ENCODE assay signal across 14 cellular contexts in the genomic region with DNA sequence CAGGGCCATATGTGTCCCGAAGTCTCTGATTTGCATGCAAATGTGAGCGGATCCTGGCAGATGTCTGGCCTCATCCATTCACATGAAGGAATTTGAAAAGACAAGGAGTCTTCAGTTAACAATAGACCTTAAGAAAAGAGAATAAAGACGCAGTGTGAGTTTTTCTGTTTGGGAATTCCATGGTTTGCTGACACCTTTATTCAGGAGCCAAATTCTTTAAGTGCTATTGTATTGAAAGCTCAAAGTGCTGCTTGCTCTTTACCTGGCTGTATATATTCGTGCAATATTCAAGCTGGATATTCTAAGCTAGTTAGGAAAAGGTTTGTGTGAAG. TPM values are rescaled to one million over a fixed set of nuclear protein-coding genes. Genes with fewer than 3 reads are reported as not detected.
DNase-seq lines count a peak whose midpoint lies in the region; ATAC-seq and TF ChIP-seq lines count a peak whose summit lies in the region.
"Had no signal": no experiment of that assay in that cellular context is flagged by ENCODE, and none has a peak within 500 bp of the region (broad histone marks: within the 10 kb centered on the region; RNA-seq: fewer than 3 reads in every experiment).

No MANE protein-coding gene starts in this region.

- H3K36me3 ChIP-seq in kidney epithelial cell (ENCODE audit: control insufficient read depth, insufficient read depth, low read length) (no peaks in the 10 kb centered on the region), skeletal muscle tissue (ENCODE audit: control insufficient read depth in 3 of 3, insufficient read depth in 3 of 3, low read length in 3 of 3) (no peaks in the 10 kb centered on the region), mucosa of descending colon (ENCODE audit: low read depth) (no peaks in the 10 kb centered on the region)

- H3K9ac ChIP-seq in skeletal muscle tissue (ENCODE audit: low read depth in 1 of 3, low read length in 3 of 3): peak overlapping the region; percentile 63 to 85 (median 71)

- TF ChIP-seq CTCF in activated CD8-positive, alpha-beta T cell treated with anti-CD3 and anti-CD28 coated beads for 36 hours (IDR thresholded peaks at IDR 0.05): no peak
- TF ChIP-seq CTCF in astrocyte of the cerebellum (IDR thresholded peaks at IDR 0.05; ENCODE audit: low read depth, low read length, missing control alignments) (no peak), kidney epithelial cell (IDR thresholded peaks at IDR 0.05; ENCODE audit: insufficient read depth, low read length, poor library complexity, severe bottlenecking) (no peak), mucosa of descending colon (IDR thresholded peaks at IDR 0.05) (no peak)

- H3K4me3 ChIP-seq in astrocyte of the cerebellum (ENCODE audit: low read depth, low read length) (peak overlapping the region; percentile 66), kidney epithelial cell (ENCODE audit: low read depth, low read length) (peak overlapping the region; percentile 63), skeletal muscle tissue (ENCODE audit: low read length in 3 of 3) (peak overlapping the region; percentile 8 to 78 (median 70)), mucosa of descending colon (no peak overlapping the region)

- H3K9me3 ChIP-seq in skeletal muscle tissue (ENCODE audit: control insufficient read depth in 3 of 3, low read length in 3 of 3) (no peaks in the 10 kb centered on the region), mucosa of descending colon (no peaks in the 10 kb centered on the region)

- intact Hi-C loops in activated CD8-positive, alpha-beta T cell treated with anti-CD3 and anti-CD28 coated beads for 36 hours (cut with micrococcal nuclease): no loop called here
- intact Hi-C loops in mucosa of descending colon (cut with DNase I, micrococcal nuclease): no loop called here

- in situ Hi-C loops in astrocyte of the cerebellum (cut with HindIII; ENCODE audit: low sequenced_read_pairs): no loop called here

- DNase-seq in activated CD8-positive, alpha-beta T cell treated with anti-CD3 and anti-CD28 coated beads for 36 hours: no peak
- DNase-seq in activated CD8-positive, alpha-beta T cell treated with anti-CD3 and anti-CD28 coated beads, Interleukin-2, amount 10 ng/mL, durations not matched to agents 7 days and 5 days: no peak
- DNase-seq in astrocyte of the cerebellum (ENCODE audit: low read depth) (no peak), kidney epithelial cell (ENCODE audit: low read depth) (no peak), HEK293T (ENCODE audit: extremely low spot score) (no peak), mucosa of descending colon (no peak), ecto neural progenitor cell (ENCODE audit: low spot score) (no peak)
- DNase-seq: HFFc6; NCI-H2029; OCI-M1; stimulated activated naive CD4-positive, alpha-beta T cell treated with Interleukin-2 at 50 U/mL for 16 hours had no signal

- no peak overlapping the region for H3K27ac ChIP-seq in skeletal muscle tissue (ENCODE audit: low read depth, low read length)
- H3K27ac ChIP-seq: epithelial cell of prostate had no signal

- POLR2A ChIA-PET in activated CD8-positive, alpha-beta T cell treated with anti-CD3 and anti-CD28 coated beads for 36 hours (lab: Charles Lee): no interaction called here
- POLR2A ChIA-PET in activated CD8-positive, alpha-beta T cell treated with anti-CD3 and anti-CD28 coated beads, Interleukin-2, amount 10 ng/mL, durations not matched to agents 7 days and 5 days (lab: Charles Lee): no interaction called here
- POLR2A ChIA-PET in HEK293T (lab: Yijun Ruan, JAX): no interaction called here

- H3K4me1 Mint-ChIP-seq in activated CD8-positive, alpha-beta T cell treated with anti-CD3 and anti-CD28 coated beads for 36 hours (ENCODE audit: low read depth): peaks cover 16% of the 10 kb centered on the region
- H3K4me1 Mint-ChIP-seq in activated CD8-positive, alpha-beta T cell treated with anti-CD3 and anti-CD28 coated beads, Interleukin-2, amount 10 ng/mL, durations not matched to agents 7 days and 5 days (ENCODE audit: low read depth): peaks cover 17% of the 10 kb centered on the region

- CTCF ChIA-PET in activated CD8-positive, alpha-beta T cell treated with anti-CD3 and anti-CD28 coated beads for 36 hours (lab: Charles Lee): interaction anchor here (1.0 kb wide), 1 partner anchor 9 kb away, joined by 3 read pairs; no protein-coding TSS in a partner anchor
- CTCF ChIA-PET in activated CD8-positive, alpha-beta T cell treated with anti-CD3 and anti-CD28 coated beads, Interleukin-2, amount 10 ng/mL, durations not matched to agents 7 days and 5 days (lab: Charles Lee): no interaction called here
- CTCF ChIA-PET in HEK293T (lab: Yijun Ruan, JAX): no interaction called here

- no peaks in the 10 kb centered on the region for H3K9me3 Mint-ChIP-seq in activated CD8-positive, alpha-beta T cell treated with anti-CD3 and anti-CD28 coated beads for 36 hours
- no peaks in the 10 kb centered on the region for H3K9me3 Mint-ChIP-seq in activated CD8-positive, alpha-beta T cell treated with anti-CD3 and anti-CD28 coated beads, Interleukin-2, amount 10 ng/mL, durations not matched to agents 7 days and 5 days (ENCODE audit: insufficient read depth)

- no peak for ATAC-seq in activated CD8-positive, alpha-beta T cell treated with anti-CD3 and anti-CD28 coated beads for 36 hours
- no peak for ATAC-seq in activated CD8-positive, alpha-beta T cell treated with anti-CD3 and anti-CD28 coated beads, Interleukin-2, amount 10 ng/mL, durations not matched to agents 7 days and 5 days
- no peak for ATAC-seq in mucosa of descending colon

- no peaks in the 10 kb centered on the region for H3K36me3 Mint-ChIP-seq in activated CD8-positive, alpha-beta T cell treated with anti-CD3 and anti-CD28 coated beads for 36 hours (ENCODE audit: low read depth)
- H3K36me3 Mint-ChIP-seq in activated CD8-positive, alpha-beta T cell treated with anti-CD3 and anti-CD28 coated beads, Interleukin-2, amount 10 ng/mL, durations not matched to agents 7 days and 5 days (ENCODE audit: low read depth): no peaks in the 10 kb centered on the region

- H3K27me3 ChIP-seq in kidney epithelial cell (ENCODE audit: control insufficient read depth, insufficient read depth, low read length) (peaks cover 22% of the 10 kb centered on the region), skeletal muscle tissue (ENCODE audit: control insufficient read depth in 3 of 3, insufficient read depth in 3 of 3, low read length in 3 of 3) (no peaks in the 10 kb centered on the region)

- H3K4me1 ChIP-seq in skeletal muscle tissue (ENCODE audit: control insufficient read depth in 3 of 3, insufficient read depth in 3 of 3, low read length in 3 of 3): peaks cover 6 to 12% (median 11%) of the 10 kb centered on the region in 3 donors
- H3K4me1 ChIP-seq in mucosa of descending colon (ENCODE audit: low read depth): peaks cover 9% of the 10 kb centered on the region

- peak overlapping the region; percentile 43 for H3K4me3 Mint-ChIP-seq in activated CD8-positive, alpha-beta T cell treated with anti-CD3 and anti-CD28 coated beads for 36 hours
- H3K4me3 Mint-ChIP-seq in activated CD8-positive, alpha-beta T cell treated with anti-CD3 and anti-CD28 coated beads, Interleukin-2, amount 10 ng/mL, durations not matched to agents 7 days and 5 days: no peak overlapping the region
- H3K4me3 Mint-ChIP-seq: HFFc6 had no signal

- H3K27me3 Mint-ChIP-seq in activated CD8-positive, alpha-beta T cell treated with anti-CD3 and anti-CD28 coated beads for 36 hours: peaks cover 14% of the 10 kb centered on the region
- H3K27me3 Mint-ChIP-seq in activated CD8-positive, alpha-beta T cell treated with anti-CD3 and anti-CD28 coated beads, Interleukin-2, amount 10 ng/mL, durations not matched to agents 7 days and 5 days (ENCODE audit: low read depth): peaks cover 33% of the 10 kb centered on the region

- H3K27ac Mint-ChIP-seq in activated CD8-positive, alpha-beta T cell treated with anti-CD3 and anti-CD28 coated beads for 36 hours: no peak overlapping the region
- H3K27ac Mint-ChIP-seq in activated CD8-positive, alpha-beta T cell treated with anti-CD3 and anti-CD28 coated beads, Interleukin-2, amount 10 ng/mL, durations not matched to agents 7 days and 5 days: no peak overlapping the region
- H3K27ac Mint-ChIP-seq: HFFc6 had no signal

TF ChIP-seq in HEK293T, 16 proteins besides CTCF, POLR2A, EP300 and RAD21:
- no peak for TF ChIP-seq FOXA1 (IDR thresholded peaks at IDR 0.05)
- TF ChIP-seq LEF1 (IDR thresholded peaks at IDR 0.05; ENCODE audit: borderline replicate concordance): no peak
- TF ChIP-seq TARDBP (IDR thresholded peaks at IDR 0.05): no peak
- no peak for TF ChIP-seq NFRKB (IDR thresholded peaks at IDR 0.05)
- TF ChIP-seq BHLHE40 (IDR thresholded peaks at IDR 0.05; ENCODE audit: borderline replicate concordance): no peak
- TF ChIP-seq CTBP1 (IDR thresholded peaks at IDR 0.05; ENCODE audit: borderline replicate concordance): no peak
- TF ChIP-seq, protein P1, sequence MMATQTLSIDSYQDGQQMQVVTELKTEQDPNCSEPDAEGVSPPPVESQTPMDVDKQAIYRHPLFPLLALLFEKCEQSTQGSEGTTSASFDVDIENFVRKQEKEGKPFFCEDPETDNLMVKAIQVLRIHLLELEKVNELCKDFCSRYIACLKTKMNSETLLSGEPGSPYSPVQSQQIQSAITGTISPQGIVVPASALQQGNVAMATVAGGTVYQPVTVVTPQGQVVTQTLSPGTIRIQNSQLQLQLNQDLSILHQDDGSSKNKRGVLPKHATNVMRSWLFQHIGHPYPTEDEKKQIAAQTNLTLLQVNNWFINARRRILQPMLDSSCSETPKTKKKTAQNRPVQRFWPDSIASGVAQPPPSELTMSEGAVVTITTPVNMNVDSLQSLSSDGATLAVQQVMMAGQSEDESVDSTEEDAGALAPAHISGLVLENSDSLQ (IDR thresholded peaks at IDR 0.05): no peak
- no peak for TF ChIP-seq FOXM1 (IDR thresholded peaks at IDR 0.05; ENCODE audit: borderline replicate concordance)
- TF ChIP-seq ARNT (IDR thresholded peaks at IDR 0.05): no peak
- no peak for TF ChIP-seq SUZ12 (IDR thresholded peaks at IDR 0.05)
- no peak for TF ChIP-seq L3MBTL2 (conservative IDR thresholded peaks at IDR 0.05)
- TF ChIP-seq FOXK2 (IDR thresholded peaks at IDR 0.05): no peak
- TF ChIP-seq HDGF (IDR thresholded peaks at IDR 0.05; ENCODE audit: borderline replicate concordance): no peak
- TF ChIP-seq ELF4 (IDR thresholded peaks at IDR 0.05): no peak
- no peak for TF ChIP-seq ZNF384 (IDR thresholded peaks at IDR 0.05)
- no peak for TF ChIP-seq SP1 (IDR thresholded peaks at IDR 0.05)

RNA-seq across cellular contexts. Expression of gene LRRN1, which starts 2.2 kb away (rescaled TPM):
- 1 to 10 TPM in 1 of 2 experiments, under 1 TPM in 1; 0.98 to 1.3 TPM for total RNA-seq in activated CD8-positive, alpha-beta T cell treated with anti-CD3 and anti-CD28 coated beads for 36 hours
- total RNA-seq in activated CD8-positive, alpha-beta T cell treated with anti-CD3 and anti-CD28 coated beads, Interleukin-2, amount 10 ng/mL, durations not matched to agents 7 days and 5 days: 1 to 10 TPM; 1.4 to 1.7 TPM
- total RNA-seq in kidney epithelial cell: 19.7 and 26.8 TPM in 2 replicates
- total RNA-seq in skeletal muscle tissue: 19.8 TPM
- total RNA-seq in mucosa of descending colon: 1 to 10 TPM in 2 of 3 donors, under 1 TPM in 1; 0.31 to 1.4 (median 1.2) TPM
- total RNA-seq: HFFc6; T-helper 2 cell treated with Interferon-gamma antibody and Interleukin-4, amounts not matched to agents 100 ng/mL and 5 ng/mL, for 36 hours had no signal
